ENCODE assay signal across 8 cellular contexts in the genomic region with DNA sequence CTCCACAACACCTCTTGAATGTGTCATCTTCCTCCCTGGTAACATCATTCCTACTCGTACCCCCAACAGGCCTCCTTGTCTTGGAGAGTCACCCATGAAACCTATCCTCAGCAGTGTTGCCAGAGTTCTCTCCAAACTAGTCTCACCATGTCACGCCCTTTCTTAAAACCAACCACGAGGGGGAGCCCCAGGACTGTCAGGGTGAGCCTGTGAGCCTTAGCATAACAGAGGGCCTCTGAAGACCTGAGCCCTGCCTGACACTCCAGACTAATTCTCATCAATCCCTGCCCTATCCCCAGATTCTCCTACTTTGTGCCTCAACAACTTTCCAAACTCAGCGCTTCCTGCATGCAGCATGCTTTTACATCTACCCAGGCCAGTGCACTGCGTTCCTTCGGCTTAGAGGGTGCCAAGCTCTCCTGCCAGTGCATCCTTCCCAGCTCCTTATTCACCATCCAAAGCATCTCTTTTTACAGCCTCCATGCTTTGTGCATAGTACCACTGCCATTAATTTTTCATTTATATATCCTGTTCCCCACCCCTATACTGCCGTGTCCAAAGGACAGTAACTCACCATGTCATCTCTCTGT.
DNase-seq lines count a peak whose midpoint lies in the region; ATAC-seq and TF ChIP-seq lines count a peak whose summit lies in the region.

No MANE protein-coding gene starts in this region.

- ATAC-seq in GM18873 (IDR thresholded peaks at IDR 0.05; ENCODE audit: low FRiP score, unreplicated experiment) (peak; percentile 81), HG03097 (IDR thresholded peaks at IDR 0.05; ENCODE audit: low FRiP score, unreplicated experiment) (peak; percentile 82)

- TF ChIP-seq CTCF in WI38 (IDR thresholded peaks at IDR 0.05; ENCODE audit: low read depth, low read length) = peak; percentile 76

- no peak overlapping the region for H3K4me3 ChIP-seq in WI38 (ENCODE audit: low read depth, low read length)

- DNase-seq in AG20443 (ENCODE audit: low spot score) (peak; percentile 81), NCI-H2196 treated with DMSO at 0.1 percent for 48 hours (lab: John Stamatoyannopoulos, UW; ENCODE audit: unreplicated experiment) (peak; percentile 58), left kidney (ENCODE audit: low read depth, low spot score) (peak; percentile 95)
- peak; percentile 3 for DNase-seq in central memory CD4-positive, alpha-beta T cell
- DNase-seq in stimulated activated CD4-positive, alpha-beta T cell treated with anti-CD3 and anti-CD28 coated beads, Interleukin-4, amount 100 ng/mL, for 24 hours = peak; percentile 69

Comparison
In these comparisons a context has a peak if more than half of its experiments do, and no peak if none do; other contexts are left out.
1. DNase-seq: peak in every context shown above with its lines; median percentile 95 in left kidney; 81 in AG20443; 69 in stimulated activated CD4-positive, alpha-beta T cell treated with anti-CD3 and anti-CD28 coated beads, Interleukin-4, amount 100 ng/mL, for 24 hours; 58 in NCI-H2196 treated with DMSO at 0.1 percent for 48 hours; 3 in central memory CD4-positive, alpha-beta T cell.